In genomic region chr7:155214328-155214986, GRCh38 we compare ENCODE assay signal across 9 cellular contexts.
DNase-seq lines count a peak whose midpoint lies in the region; ATAC-seq, FAIRE-seq and TF ChIP-seq lines count a peak whose summit lies in the region.
"Had no signal": no experiment of that assay in that cellular context is flagged by ENCODE, and none has a peak within 500 bp of the region (broad histone marks: within the 10 kb centered on the region; RNA-seq: fewer than 3 reads in every experiment).

No MANE protein-coding gene starts in this region.

- FAIRE-seq in kidney (lab: Jason Lieb, UNC), result no peak

- peak overlapping the region; percentile 85 for H3K4me2 ChIP-seq in skeletal muscle satellite cell (ENCODE audit: low read length)

- no peak for ATAC-seq in activated CD4-positive, CD25-positive, alpha-beta regulatory T cell treated with anti-CD3 and anti-CD28 coated beads, Interleukin-2, amount 50 U/mL, for 24 hours

- intact Hi-C loops in kidney (cut with DNase I), result no loop called here

- H3K9ac ChIP-seq in kidney (ENCODE audit: low read length in 2 of 2) (peak overlapping the region; percentile 9 to 82), skeletal muscle satellite cell (ENCODE audit: low read depth, low read length) (peak overlapping the region; percentile 78)

- no peaks in the 10 kb centered on the region for H3K36me3 ChIP-seq in kidney (ENCODE audit: control insufficient read depth in 1 of 2, insufficient read depth in 2 of 2, low read length in 2 of 2)
- no peaks in the 10 kb centered on the region for H3K36me3 ChIP-seq in skeletal muscle satellite cell (ENCODE audit: insufficient read depth, low read length)

- H3K4me1 ChIP-seq in kidney (ENCODE audit: control insufficient read depth in 1 of 2, insufficient read depth in 1 of 2, low read depth in 1 of 2, low read length in 2 of 2) (peaks cover 0 to 9% of the 10 kb centered on the region in 2 donors), skeletal muscle satellite cell (ENCODE audit: control insufficient read depth, insufficient read depth, low read length) (peaks cover 45% of the 10 kb centered on the region)

- no peak for TF ChIP-seq CTCF in kidney (IDR thresholded peaks at IDR 0.05; ENCODE audit: borderline replicate concordance, extremely low read depth, insufficient read depth)

- no peaks in the 10 kb centered on the region for H3K27me3 ChIP-seq in skeletal muscle satellite cell (ENCODE audit: control insufficient read depth, insufficient read depth, low read length)

- H3K27ac ChIP-seq in kidney (ENCODE audit: low read depth in 2 of 2, low read length in 2 of 2), result peak overlapping the region in 1 of 2 donors; percentile 9

- peak overlapping the region; percentile 40 to 71 for H3K4me3 ChIP-seq in kidney (ENCODE audit: low read length in 2 of 2)
- peak overlapping the region; percentile 71 for H3K4me3 ChIP-seq in skeletal muscle satellite cell (ENCODE audit: low read length)

- DNase-seq in EH (ENCODE audit: low read depth), result peak; percentile 66
- peak; percentile 93 for DNase-seq in NCI-H69 (lab: John Stamatoyannopoulos, UW)
- DNase-seq in kidney, result peak; percentile 49
- DNase-seq in midbrain (lab: John Stamatoyannopoulos, UW), result no peak
- no peak for DNase-seq in SHP77 treated with DMSO at 0.1 percent for 48 hours (lab: John Stamatoyannopoulos, UW)
- DNase-seq in activated naive CD4-positive, alpha-beta T cell (lab: John Stamatoyannopoulos, UW), result no peak
- DNase-seq: GOT3 had no signal

- H3K9me3 ChIP-seq in kidney (ENCODE audit: control insufficient read depth in 1 of 2, low read length in 2 of 2), result no peaks in the 10 kb centered on the region
- no peaks in the 10 kb centered on the region for H3K9me3 ChIP-seq in skeletal muscle satellite cell (replicated peaks; ENCODE audit: low read length)

Comparison
In these comparisons a context has a peak if more than half of its experiments do, and no peak if none do; other contexts are left out.
1. DNase-seq: peak in EH (single experiment), NCI-H69 (single experiment) and kidney (single experiment); none in midbrain (single experiment), SHP77 treated with DMSO at 0.1 percent for 48 hours (single experiment) and activated naive CD4-positive, alpha-beta T cell (0 of 4).